In genomic region chr15:31393441-31394091, GRCh38 we compare ENCODE assay signal across 9 cellular contexts.
DNase-seq lines count a peak whose midpoint lies in the region; ATAC-seq and TF ChIP-seq lines count a peak whose summit lies in the region.
"Had no signal": no experiment of that assay in that cellular context is flagged by ENCODE, and none has a peak within 500 bp of the region (broad histone marks: within the 10 kb centered on the region; RNA-seq: fewer than 3 reads in every experiment).

No MANE protein-coding gene starts in this region.

- H3K4me3 ChIP-seq in HUES6 (ENCODE audit: low read depth, low read length): peak overlapping the region; percentile 79
- H3K4me3 ChIP-seq in adrenal gland: peak overlapping the region in 1 of 4 donors; percentile 48

- CTCF ChIA-PET in CD4-positive, alpha-beta T cell (lab: Charles Lee): interaction anchor here (0.7 kb wide), 1 partner anchor 178 kb away, joined by 3 read pairs; no protein-coding TSS in a partner anchor

- ATAC-seq in CD4-positive, alpha-beta T cell (ENCODE audit: poor library complexity): no peak
- ATAC-seq in naive B cell (ENCODE audit: low read depth in 2 of 2): peak; percentile 20 to 21
- no peak for ATAC-seq in HG03039 (IDR thresholded peaks at IDR 0.05; ENCODE audit: unreplicated experiment)

- no peak for TF ChIP-seq CTCF in CD4-positive, alpha-beta T cell (IDR thresholded peaks at IDR 0.05)
- TF ChIP-seq CTCF in adrenal gland (IDR thresholded peaks at IDR 0.05): no peak

- no peaks in the 10 kb centered on the region for H3K9me3 ChIP-seq in CD4-positive, alpha-beta T cell (ENCODE audit: control insufficient read depth, low read length)
- H3K9me3 ChIP-seq in HUES6 (ENCODE audit: control insufficient read depth, insufficient read depth, low read depth, low read length) (peaks cover 13% of the 10 kb centered on the region), adrenal gland (replicated peaks in 1 of 3) (no peaks in the 10 kb centered on the region)

- H3K4me1 ChIP-seq in HUES6 (ENCODE audit: control insufficient read depth, insufficient read depth, low read length) (peaks cover 22% of the 10 kb centered on the region), adrenal gland (replicated peaks in 1 of 2) (peaks cover 0 to 14% of the 10 kb centered on the region in 2 donors)

- peak overlapping the region; percentile 95 for H3K4me3 Mint-ChIP-seq in CD4-positive, alpha-beta T cell
- peak overlapping the region; percentile 82 to 94 (median 91) for H3K4me3 Mint-ChIP-seq in naive B cell

- H3K36me3 Mint-ChIP-seq in CD4-positive, alpha-beta T cell (ENCODE audit: low read depth): no peaks in the 10 kb centered on the region
- H3K36me3 Mint-ChIP-seq in naive B cell: no peaks in the 10 kb centered on the region

- DNase-seq in CD4-positive, alpha-beta T cell: no peak
- DNase-seq in adrenal gland (peak in 2 of 7 donors; percentile 30 to 62), naive B cell (peak; percentile 26), GM19238 (ENCODE audit: insufficient read length, low spot score) (no peak), NCI-H1436 treated with DMSO at 0.1 percent for 48 hours (lab: John Stamatoyannopoulos, UW) (no peak), nucleus accumbens (lab: John Stamatoyannopoulos, UW) (no peak)
- DNase-seq: midbrain had no signal

- no peaks in the 10 kb centered on the region for H3K27me3 ChIP-seq in CD4-positive, alpha-beta T cell (ENCODE audit: control insufficient read depth, insufficient read depth, low read length)
- peaks cover 19% of the 10 kb centered on the region for H3K27me3 ChIP-seq in HUES6 (ENCODE audit: control insufficient read depth, insufficient read depth, low read length)
- no peaks in the 10 kb centered on the region for H3K27me3 ChIP-seq in adrenal gland

- intact Hi-C loops in CD4-positive, alpha-beta T cell (cut with DNase I, micrococcal nuclease): loop anchor here (2.0 to 10.0 kb wide), 7 partner anchors 27 to 191 kb away; no protein-coding TSS in a partner anchor
- intact Hi-C loops in adrenal gland (cut with DNase I): loop anchor here in 1 of 2 donors (5.0 kb wide), 1 partner anchor 66 kb away; the partner anchor contains the start of gene KLF13

- TF ChIP-seq POLR2A in adrenal gland (IDR thresholded peaks at IDR 0.05): no peak

- no peaks in the 10 kb centered on the region for H3K27me3 Mint-ChIP-seq in CD4-positive, alpha-beta T cell
- H3K27me3 Mint-ChIP-seq in naive B cell: no peaks in the 10 kb centered on the region

- no peak overlapping the region for H3K27ac ChIP-seq in CD4-positive, alpha-beta T cell (ENCODE audit: low read depth, low read length)
- H3K27ac ChIP-seq in HUES6 (ENCODE audit: low read depth, low read length) (no peak overlapping the region), adrenal gland (peak overlapping the region in 3 of 5 donors; percentile 85 to 98 (median 95))

- H3K9ac ChIP-seq in HUES6 (ENCODE audit: low read length): peak overlapping the region; percentile 1

- no peaks in the 10 kb centered on the region for H3K9me3 Mint-ChIP-seq in CD4-positive, alpha-beta T cell
- no peaks in the 10 kb centered on the region for H3K9me3 Mint-ChIP-seq in naive B cell

- no peaks in the 10 kb centered on the region for H3K36me3 ChIP-seq in HUES6 (ENCODE audit: control insufficient read depth, insufficient read depth, low read length)
- no peaks in the 10 kb centered on the region for H3K36me3 ChIP-seq in adrenal gland (replicated peaks in 1 of 2)

- POLR2A ChIA-PET in CD4-positive, alpha-beta T cell (lab: Charles Lee): interaction anchor here (0.6 to 2.6 kb wide), 3 partner anchors 32 to 131 kb away, joined by 3 to 42 read pairs (median 5); no protein-coding TSS in a partner anchor

- H3K27ac Mint-ChIP-seq in CD4-positive, alpha-beta T cell: peak overlapping the region; percentile 86
- H3K27ac Mint-ChIP-seq in naive B cell: peak overlapping the region in 2 of 6 donors; percentile 76 to 83

- 56 to 60% (median 59%) methylated on average over 14 to 21 of the region's 21 CpGs for WGBS in adrenal gland, 4 donors

- H3K4me1 Mint-ChIP-seq in CD4-positive, alpha-beta T cell (ENCODE audit: low read depth): peaks cover 43% of the 10 kb centered on the region
- H3K4me1 Mint-ChIP-seq in naive B cell: peaks cover 16 to 21% (median 21%) of the 10 kb centered on the region in 3 donors

Comparison
In these comparisons a context has a peak if more than half of its experiments do, and no peak if none do; other contexts are left out.
1. ATAC-seq: peak in naive B cell (2 of 2); none in CD4-positive, alpha-beta T cell (single experiment) and HG03039 (single experiment).
2. H3K27ac ChIP-seq: peak in adrenal gland (3 of 5); none in CD4-positive, alpha-beta T cell (single experiment) and HUES6 (single experiment).